Comparison of ENCODE assay signal across 16 cellular contexts in the genomic region with DNA sequence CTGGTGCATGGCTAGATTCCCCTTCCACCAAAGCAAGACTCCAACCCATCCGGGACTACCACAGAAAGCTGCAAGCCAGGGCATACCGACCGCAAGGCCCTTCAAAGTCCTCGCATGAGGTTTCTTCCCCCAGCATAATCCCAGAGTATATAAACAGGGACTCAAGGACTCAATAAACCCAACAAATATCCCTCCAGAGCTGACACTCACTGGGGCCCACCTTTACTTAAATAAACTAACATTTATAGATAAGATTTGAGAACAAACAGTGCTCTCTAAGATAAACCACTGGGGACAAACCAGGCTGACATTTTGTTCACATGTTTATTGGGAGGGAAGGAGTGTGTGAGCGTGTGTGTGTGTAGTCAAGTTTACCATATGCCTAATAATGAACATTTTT.
"Had no signal": no experiment of that assay in that cellular context is flagged by ENCODE, and none has a peak within 500 bp of the region (broad histone marks: within the 10 kb centered on the region; RNA-seq: fewer than 3 reads in every experiment).

No MANE protein-coding gene starts in this region.

- H3K4me1 Mint-ChIP-seq: activated CD4-positive, alpha-beta T cell treated with anti-CD3 and anti-CD28 coated beads for 36 hours; stimulated activated memory B cell treated with anti-CD40 and anti-IgM and Interleukin-4, amounts not matched to agents 10 μg/mL and 1 μg/mL and 100 μg/mL, for 72 hours had no signal

- H3K27me3 Mint-ChIP-seq: activated CD4-positive, alpha-beta T cell treated with anti-CD3 and anti-CD28 coated beads for 36 hours; activated CD8-positive, alpha-beta T cell treated with anti-CD3 and anti-CD28 coated beads for 36 hours had no signal

- FAIRE-seq: kidney, pancreas, small intestine had no signal

- H3K36me3 Mint-ChIP-seq: mesothelial cell of epicardium; stimulated activated memory B cell treated with anti-CD40 and anti-IgM and Interleukin-4, amounts not matched to agents 10 μg/mL and 1 μg/mL and 100 μg/mL, for 72 hours had no signal

- ATAC-seq: activated CD4-positive, alpha-beta T cell treated with anti-CD3 and anti-CD28 coated beads for 36 hours; activated CD8-positive, alpha-beta T cell treated with anti-CD3 and anti-CD28 coated beads for 36 hours; pancreas; stimulated activated memory B cell treated with anti-CD40 and anti-IgM and Interleukin-4, amounts not matched to agents 10 μg/mL and 1 μg/mL and 100 μg/mL, for 72 hours had no signal

- H3K36me3 ChIP-seq: gastrocnemius medialis, pancreas, transverse colon had no signal

- H3K4me3 ChIP-seq: gastrocnemius medialis, pancreas, transverse colon had no signal

- H3K27me3 ChIP-seq: gastrocnemius medialis, pancreas, transverse colon had no signal

- H3K27ac ChIP-seq: gastrocnemius medialis, pancreas, transverse colon had no signal

- DNase-seq: activated CD4-positive, alpha-beta T cell treated with anti-CD3 and anti-CD28 coated beads for 36 hours; activated CD8-positive, alpha-beta memory T cell treated with anti-CD3 and anti-CD28 coated beads, Interleukin-2, amount 50 U/mL, for 48 hours; activated CD8-positive, alpha-beta T cell treated with anti-CD3 and anti-CD28 coated beads for 36 hours; activated naive CD4-positive, alpha-beta T cell treated with Interleukin-2 at 50 U/mL for 16 hours; central memory CD4-positive, alpha-beta T cell; cortex of kidney; effector CD8-positive, alpha-beta T cell; gastrocnemius medialis; kidney; pancreas; small intestine; T1000; transverse colon had no signal

- H3K9me3 ChIP-seq: gastrocnemius medialis, pancreas, transverse colon had no signal

- H3K27ac Mint-ChIP-seq: activated CD4-positive, alpha-beta T cell treated with anti-CD3 and anti-CD28 coated beads for 36 hours; activated CD8-positive, alpha-beta T cell treated with anti-CD3 and anti-CD28 coated beads for 36 hours; mesothelial cell of epicardium; stimulated activated memory B cell treated with anti-CD40 and anti-IgM and Interleukin-4, amounts not matched to agents 10 μg/mL and 1 μg/mL and 100 μg/mL, for 72 hours had no signal

- H3K4me1 ChIP-seq: gastrocnemius medialis, pancreas had no signal

- H3K4me3 Mint-ChIP-seq: activated CD4-positive, alpha-beta T cell treated with anti-CD3 and anti-CD28 coated beads for 36 hours; activated CD8-positive, alpha-beta T cell treated with anti-CD3 and anti-CD28 coated beads for 36 hours; mesothelial cell of epicardium; neural crest cell; stimulated activated memory B cell treated with anti-CD40 and anti-IgM and Interleukin-4, amounts not matched to agents 10 μg/mL and 1 μg/mL and 100 μg/mL, for 72 hours had no signal
